ENCODE assay signal across 19 cellular contexts in the genomic region with DNA sequence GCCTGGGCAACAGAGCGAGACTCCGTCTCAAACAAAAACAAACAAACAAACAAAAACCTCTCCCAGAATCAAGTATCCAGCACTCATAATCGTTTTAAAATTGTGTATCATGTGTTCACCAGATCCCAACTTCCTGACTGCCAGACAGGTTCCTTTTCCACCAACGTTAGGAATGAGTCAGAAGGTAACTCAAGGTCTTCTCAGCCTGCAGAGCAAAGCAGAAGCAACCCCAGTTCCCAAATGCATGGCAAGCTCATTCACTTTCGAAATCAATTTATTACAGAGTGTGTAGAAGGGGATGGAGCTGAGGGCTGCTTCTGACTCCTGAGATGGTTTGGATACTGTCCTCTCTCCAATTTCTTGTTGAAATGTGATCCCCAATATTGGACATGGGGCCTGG.
DNase-seq lines count a peak whose midpoint lies in the region; ATAC-seq and TF ChIP-seq lines count a peak whose summit lies in the region.
"Had no signal": no experiment of that assay in that cellular context is flagged by ENCODE, and none has a peak within 500 bp of the region (broad histone marks: within the 10 kb centered on the region; RNA-seq: fewer than 3 reads in every experiment).

No MANE protein-coding gene starts in this region.

- DNase-seq in GM12865 (ENCODE audit: low read depth): peak; percentile 60
- DNase-seq in MG63: peak; percentile 5
- peak; percentile 16 to 21 for DNase-seq in cardiac fibroblast (ENCODE audit: low read depth in 2 of 2)
- no peak for DNase-seq in neural crest cell (ENCODE audit: low read depth, low spot score)
- DNase-seq in stimulated activated CD4-positive, alpha-beta T cell treated with anti-CD3 and anti-CD28 coated beads, Interleukin-4, amount 100 ng/mL, for 1 hour: no peak
- no peak for DNase-seq in cardiac septum (ENCODE audit: low spot score)
- DNase-seq: activated CD4-positive, alpha-beta T cell treated with anti-CD3 and anti-CD28 coated beads for 1 hour; activated gamma-delta T cell; aorta; Calu3; heart left ventricle; kidney; NCI-H1436; SHP77 treated with DMSO at 0.1 percent for 48 hours; small intestine; T-helper 2 cell had no signal

- no peak for TF ChIP-seq POLR2A in gastroesophageal sphincter (IDR thresholded peaks at IDR 0.05)

- peak overlapping the region; percentile 40 for H3K27ac Mint-ChIP-seq in neural crest cell (ENCODE audit: unreplicated experiment)

- H3K9me3 Mint-ChIP-seq in neural crest cell: no peaks in the 10 kb centered on the region

- H3K4me1 Mint-ChIP-seq in neural crest cell: peaks cover 5% of the 10 kb centered on the region

- H3K4me3 ChIP-seq in GM12865 (ENCODE audit: low read depth, low read length) (no peak overlapping the region), MG63 (no peak overlapping the region), cardiac fibroblast (replicated peaks in 1 of 2; ENCODE audit: low read depth in 2 of 2, low read length in 2 of 2) (no peak overlapping the region), gastroesophageal sphincter (no peak overlapping the region)
- H3K4me3 ChIP-seq: heart left ventricle, K562 had no signal

- H3K4me3 Mint-ChIP-seq in neural crest cell: no peak overlapping the region

- H3K4me1 ChIP-seq in gastroesophageal sphincter: no peaks in the 10 kb centered on the region
- H3K4me1 ChIP-seq: heart left ventricle had no signal

- no peaks in the 10 kb centered on the region for H3K27me3 ChIP-seq in MG63
- H3K27me3 ChIP-seq in gastroesophageal sphincter: no peaks in the 10 kb centered on the region
- H3K27me3 ChIP-seq: heart left ventricle had no signal

- WGBS in gastroesophageal sphincter (ENCODE audit: low coverage in 1 of 2), 2 donors: 60 to 75% methylated on average over 1 to 5 of the region's 5 CpGs

- H3K9me3 ChIP-seq in MG63 (no peaks in the 10 kb centered on the region), gastroesophageal sphincter (no peaks in the 10 kb centered on the region)
- H3K9me3 ChIP-seq: heart left ventricle had no signal

- H3K27me3 Mint-ChIP-seq in neural crest cell (ENCODE audit: low read depth): no peaks in the 10 kb centered on the region

- intact Hi-C loops in cardiac septum (cut with DNase I): no loop called here

- no peak overlapping the region for H3K27ac ChIP-seq in gastroesophageal sphincter
- H3K27ac ChIP-seq: heart left ventricle had no signal

- H3K36me3 Mint-ChIP-seq in neural crest cell (ENCODE audit: low read depth): peaks cover 2% of the 10 kb centered on the region

- no peak for TF ChIP-seq EP300 in gastroesophageal sphincter (IDR thresholded peaks at IDR 0.05)

- ATAC-seq in gastroesophageal sphincter: no peak
- ATAC-seq in HG03571 (IDR thresholded peaks at IDR 0.05; ENCODE audit: unreplicated experiment): no peak
- ATAC-seq: heart left ventricle, K562 had no signal

- H3K36me3 ChIP-seq in MG63: peaks cover 19% of the 10 kb centered on the region
- no peaks in the 10 kb centered on the region for H3K36me3 ChIP-seq in gastroesophageal sphincter
- H3K36me3 ChIP-seq: heart left ventricle had no signal

- TF ChIP-seq CTCF in GM12865 (IDR thresholded peaks at IDR 0.05; ENCODE audit: insufficient read depth, low read depth, low read length, missing control alignments) (no peak), cardiac fibroblast (IDR thresholded peaks at IDR 0.05; ENCODE audit: low read depth, low read length) (no peak), neural crest cell (conservative IDR thresholded peaks at IDR 0.05) (no peak), gastroesophageal sphincter (IDR thresholded peaks at IDR 0.05) (no peak)

Comparison
In these comparisons a context has a peak if more than half of its experiments do, and no peak if none do; other contexts are left out.
1. DNase-seq: peak in GM12865 (single experiment), MG63 (single experiment) and cardiac fibroblast (2 of 2); none in neural crest cell (single experiment), stimulated activated CD4-positive, alpha-beta T cell treated with anti-CD3 and anti-CD28 coated beads, Interleukin-4, amount 100 ng/mL, for 1 hour (single experiment) and cardiac septum (single experiment).